ENCODE assay signal across 8 cellular contexts in genomic region chr14:96592591-96593388, GRCh38.
DNase-seq lines count a peak whose midpoint lies in the region; ATAC-seq, FAIRE-seq and TF ChIP-seq lines count a peak whose summit lies in the region.

No MANE protein-coding gene starts in this region.

- no peak for FAIRE-seq in GM19239 (lab: Jason Lieb, UNC)

- H3K27me3 Mint-ChIP-seq in endodermal cell (ENCODE audit: insufficient read depth) = peaks cover 23% of the 10 kb centered on the region

- H3K27ac ChIP-seq in endodermal cell (ENCODE audit: low read depth, low read length) (no peak overlapping the region), mucosa of rectum (ENCODE audit: low read depth in 2 of 2, low read length in 2 of 2) (no peak overlapping the region), gastrocnemius medialis (no peak overlapping the region)

- H3K36me3 Mint-ChIP-seq in endodermal cell (ENCODE audit: low read depth) = no peaks in the 10 kb centered on the region
- H3K36me3 Mint-ChIP-seq in stimulated activated effector memory CD8-positive, alpha-beta T cell treated with anti-CD3 and anti-CD28 coated beads, Interleukin-12 subunit alpha, Interleukin-12 subunit beta, amount 100 ng/mL, for 72 hours = no peaks in the 10 kb centered on the region

- in situ Hi-C loops in gastrocnemius medialis (cut with MboI; ENCODE audit: low sequenced_read_pairs in 4 of 4) = no loop called here

- 16 to 17% methylated on average over 22 to 54 of the region's 54 CpGs for WGBS in endodermal cell (ENCODE audit: insufficient coverage in 1 of 2, insufficient read length in 1 of 2), 2 experiments

- H3K9ac ChIP-seq in endodermal cell (ENCODE audit: extremely low read depth, low read length, poor library complexity, severe bottlenecking) (no peak overlapping the region), mucosa of rectum (ENCODE audit: low read depth in 1 of 2, low read length in 2 of 2) (peak overlapping the region in 1 of 2 donors; percentile 19)

- intact Hi-C loops in gastrocnemius medialis (cut with DNase I; ENCODE audit: low total_unique reads) = no loop called here

- H3K27ac Mint-ChIP-seq in endodermal cell = no peak overlapping the region
- peak overlapping the region; percentile 71 for H3K27ac Mint-ChIP-seq in stimulated activated effector memory CD8-positive, alpha-beta T cell treated with anti-CD3 and anti-CD28 coated beads, Interleukin-12 subunit alpha, Interleukin-12 subunit beta, amount 100 ng/mL, for 72 hours

- peak overlapping the region; percentile 76 for H3K4me3 ChIP-seq in endodermal cell (ENCODE audit: low read length)
- peak overlapping the region; percentile 6 to 48 for H3K4me3 ChIP-seq in mucosa of rectum (ENCODE audit: low read length in 2 of 2)
- peak overlapping the region in 2 of 4 donors; percentile 17 to 21 for H3K4me3 ChIP-seq in gastrocnemius medialis

- TF ChIP-seq POLR2A in gastrocnemius medialis (IDR thresholded peaks at IDR 0.05) = no peak

- no peaks in the 10 kb centered on the region for H3K4me1 Mint-ChIP-seq in endodermal cell
- peaks cover 16% of the 10 kb centered on the region for H3K4me1 Mint-ChIP-seq in stimulated activated effector memory CD8-positive, alpha-beta T cell treated with anti-CD3 and anti-CD28 coated beads, Interleukin-12 subunit alpha, Interleukin-12 subunit beta, amount 100 ng/mL, for 72 hours

- H3K9me3 ChIP-seq in endodermal cell (ENCODE audit: control insufficient read depth, low read length) (no peaks in the 10 kb centered on the region), mucosa of rectum (ENCODE audit: control insufficient read depth in 2 of 2, low read length in 2 of 2) (no peaks in the 10 kb centered on the region), gastrocnemius medialis (no peaks in the 10 kb centered on the region)

- H3K9me3 Mint-ChIP-seq in endodermal cell = no peaks in the 10 kb centered on the region
- H3K9me3 Mint-ChIP-seq in stimulated activated effector memory CD8-positive, alpha-beta T cell treated with anti-CD3 and anti-CD28 coated beads, Interleukin-12 subunit alpha, Interleukin-12 subunit beta, amount 100 ng/mL, for 72 hours = no peaks in the 10 kb centered on the region

- H3K27me3 ChIP-seq in endodermal cell (ENCODE audit: control insufficient read depth, insufficient read depth, low read length, poor library complexity, severe bottlenecking) (peaks cover 20% of the 10 kb centered on the region), mucosa of rectum (ENCODE audit: control insufficient read depth in 2 of 2, insufficient read depth in 2 of 2, low read length in 2 of 2) (peaks cover 16 to 21% of the 10 kb centered on the region in 2 donors), gastrocnemius medialis (peaks cover 22 to 36% (median 28%) of the 10 kb centered on the region in 3 donors)

- TF ChIP-seq CTCF in endodermal cell (conservative IDR thresholded peaks at IDR 0.05) (no peak), gastrocnemius medialis (IDR thresholded peaks at IDR 0.05 in 4 of 5, conservative IDR thresholded peaks at IDR 0.05 in 1 of 5) (no peak)

- H3K4me1 ChIP-seq in endodermal cell (ENCODE audit: control insufficient read depth, insufficient read depth, low read length) (no peaks in the 10 kb centered on the region), mucosa of rectum (ENCODE audit: control insufficient read depth in 2 of 2, insufficient read depth in 2 of 2, low read length in 2 of 2) (peaks cover 0 to 5% of the 10 kb centered on the region in 2 donors), gastrocnemius medialis (peaks cover 0 to 3% of the 10 kb centered on the region in 2 donors)

- H3K4me3 Mint-ChIP-seq in endodermal cell = peak overlapping the region; percentile 41
- peak overlapping the region; percentile 74 for H3K4me3 Mint-ChIP-seq in stimulated activated effector memory CD8-positive, alpha-beta T cell treated with anti-CD3 and anti-CD28 coated beads, Interleukin-12 subunit alpha, Interleukin-12 subunit beta, amount 100 ng/mL, for 72 hours

- DNase-seq in GM19239 (ENCODE audit: insufficient read length, low spot score) (peak; percentile 75), endodermal cell (no peak), gastrocnemius medialis (no peak), DMS153 treated with DMSO at 0.1 percent for 48 hours (lab: John Stamatoyannopoulos, UW; ENCODE audit: unreplicated experiment) (no peak)
- DNase-seq in activated CD8-positive, alpha-beta memory T cell treated with anti-CD3 and anti-CD28 coated beads for 1 hour (ENCODE audit: extremely low read depth in 1 of 2, low read depth in 1 of 2) = peak; percentile 25 to 45
- peak; percentile 49 to 82 for DNase-seq in stimulated activated effector memory CD8-positive, alpha-beta T cell treated with anti-CD3 and anti-CD28 coated beads, Interleukin-12 subunit alpha, Interleukin-12 subunit beta, amount 100 ng/mL, for 72 hours (ENCODE audit: low spot score in 2 of 2)

- peak; percentile 82 for ATAC-seq in HG03442 (IDR thresholded peaks at IDR 0.05; ENCODE audit: unreplicated experiment)
- peak; percentile 91 for ATAC-seq in stimulated activated effector memory CD8-positive, alpha-beta T cell treated with anti-CD3 and anti-CD28 coated beads, Interleukin-12 subunit alpha, Interleukin-12 subunit beta, amount 100 ng/mL, for 72 hours
- ATAC-seq in gastrocnemius medialis = no peak

- H3K36me3 ChIP-seq in endodermal cell (ENCODE audit: control insufficient read depth, insufficient read depth, low read length) (no peaks in the 10 kb centered on the region), mucosa of rectum (ENCODE audit: control insufficient read depth in 2 of 2, insufficient read depth in 2 of 2, low read length in 2 of 2) (no peaks in the 10 kb centered on the region), gastrocnemius medialis (no peaks in the 10 kb centered on the region)

Comparison
In these comparisons a context has a peak if more than half of its experiments do, and no peak if none do; other contexts are left out.
1. DNase-seq: peak in GM19239 (single experiment), activated CD8-positive, alpha-beta memory T cell treated with anti-CD3 and anti-CD28 coated beads for 1 hour (2 of 2) and stimulated activated effector memory CD8-positive, alpha-beta T cell treated with anti-CD3 and anti-CD28 coated beads, Interleukin-12 subunit alpha, Interleukin-12 subunit beta, amount 100 ng/mL, for 72 hours (2 of 2); none in endodermal cell (single experiment), gastrocnemius medialis (0 of 2) and DMS153 treated with DMSO at 0.1 percent for 48 hours (single experiment).
2. ATAC-seq: peak in HG03442 (single experiment) and stimulated activated effector memory CD8-positive, alpha-beta T cell treated with anti-CD3 and anti-CD28 coated beads, Interleukin-12 subunit alpha, Interleukin-12 subunit beta, amount 100 ng/mL, for 72 hours (single experiment); none in gastrocnemius medialis (0 of 2).